Comparison of ENCODE assay signal across 1 cellular context in the genomic region with DNA sequence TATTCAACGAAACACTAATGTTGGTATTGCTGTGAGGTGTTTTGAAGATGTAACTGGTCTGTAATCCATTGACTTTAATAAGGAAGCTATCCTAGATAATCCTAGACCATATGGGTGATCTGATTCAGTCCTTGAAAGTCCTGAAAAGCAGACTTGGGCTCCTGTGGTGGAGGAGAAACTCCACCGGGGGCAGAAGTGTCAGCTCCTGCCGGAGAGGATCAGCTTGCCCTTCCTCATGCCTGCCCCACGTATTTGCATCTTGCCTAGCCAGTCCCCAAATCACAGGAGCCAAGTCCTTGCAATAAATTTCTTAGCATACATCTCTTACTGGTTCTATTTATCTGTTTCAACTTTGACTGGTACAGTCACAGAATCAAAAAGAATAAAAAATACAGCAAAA.
TF ChIP-seq lines count a peak whose summit lies in the region.

No MANE protein-coding gene starts in this region.

TF ChIP-seq in GM12878, 131 proteins besides CTCF, POLR2A, EP300 and RAD21 (continued from another document):
- TF ChIP-seq, protein P1, sequence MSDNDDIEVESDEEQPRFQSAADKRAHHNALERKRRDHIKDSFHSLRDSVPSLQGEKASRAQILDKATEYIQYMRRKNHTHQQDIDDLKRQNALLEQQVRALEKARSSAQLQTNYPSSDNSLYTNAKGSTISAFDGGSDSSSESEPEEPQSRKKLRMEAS (IDR thresholded peaks at IDR 0.05; ENCODE audit: low read depth, low read length): no peak
- TF ChIP-seq BRCA1 (IDR thresholded peaks at IDR 0.05; ENCODE audit: low read depth, low read length) (no peak), NFYA (IDR thresholded peaks at IDR 0.05; ENCODE audit: borderline replicate concordance, low read depth, low read length) (no peak), SUPT20H (IDR thresholded peaks at IDR 0.05; ENCODE audit: borderline replicate concordance, control insufficient read depth, low read depth, low read length) (no peak), MYC (IDR thresholded peaks at IDR 0.05; ENCODE audit: insufficient read depth, insufficient read length, insufficient replicate concordance, low read length, severe bottlenecking) (no peak), HDAC6 (IDR thresholded peaks at IDR 0.05; ENCODE audit: unreplicated experiment) (no peak)
TF ChIP-seq in GM12878: peak in this region for 1.
